In the genomic region with DNA sequence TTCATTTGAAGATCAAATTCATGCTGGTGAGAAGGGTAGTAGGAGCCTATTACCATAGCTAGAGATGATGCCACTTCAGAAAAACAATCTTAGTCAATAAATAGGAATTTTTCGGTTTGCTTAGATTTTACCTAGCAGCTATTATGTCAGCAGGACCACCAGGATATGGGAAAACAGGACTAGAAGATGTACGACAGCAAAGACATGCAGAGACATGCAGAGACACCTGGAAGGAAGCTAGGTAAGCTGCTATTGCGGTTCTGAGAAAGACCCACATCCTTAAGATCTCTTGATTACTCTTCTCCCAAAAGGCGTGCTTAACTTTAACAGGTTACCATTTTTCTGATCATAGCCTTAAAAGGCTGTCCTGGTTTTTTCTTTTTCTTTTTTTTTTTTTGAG, we compare ENCODE assay signal across 20 cellular contexts.
DNase-seq lines count a peak whose midpoint lies in the region; ATAC-seq, FAIRE-seq and TF ChIP-seq lines count a peak whose summit lies in the region.
"Had no signal": no experiment of that assay in that cellular context is flagged by ENCODE, and none has a peak within 500 bp of the region (broad histone marks: within the 10 kb centered on the region; RNA-seq: fewer than 3 reads in every experiment).

No MANE protein-coding gene starts in this region.

- 70% methylated on average over 4 of the region's 4 CpGs for WGBS in HUES64

- no peak overlapping the region for H3K4me2 ChIP-seq in osteoblast (ENCODE audit: insufficient read depth, low read length)
- H3K4me2 ChIP-seq: A549 had no signal

- DNase-seq in ELR (ENCODE audit: low read depth) (peak; percentile 23), bronchial epithelial cell (ENCODE audit: low read depth) (peak; percentile 83), osteoblast (ENCODE audit: insufficient read length, low spot score, missing footprints) (no peak)
- no peak for DNase-seq in stimulated activated naive CD8-positive, alpha-beta T cell treated with anti-CD3 and anti-CD28 coated beads, Interleukin-15, amount 100 ng/mL, for 72 hours
- DNase-seq: C1 segment of cervical spinal cord; CD8-positive, alpha-beta memory T cell; DMS79; NCI-H1105; NCI-H2081 treated with DMSO at 0.1 percent for 48 hours; NCI-H446 treated with DMSO at 0.1 percent for 48 hours; Peyer's patch; SHP77 had no signal

- H4K20me1 ChIP-seq in osteoblast (ENCODE audit: insufficient read depth, low read length), result no peaks in the 10 kb centered on the region

- peaks cover 11% of the 10 kb centered on the region for H3K4me1 ChIP-seq in HUES64 (ENCODE audit: insufficient read depth, low read length)
- H3K4me1 ChIP-seq in osteoblast (ENCODE audit: insufficient read depth, low read length), result peaks cover 62% of the 10 kb centered on the region
- H3K4me1 ChIP-seq: Peyer's patch had no signal

- no peaks in the 10 kb centered on the region for H3K9me3 Mint-ChIP-seq in stimulated activated naive CD8-positive, alpha-beta T cell treated with anti-CD3 and anti-CD28 coated beads, Interleukin-15, amount 100 ng/mL, for 72 hours
- H3K9me3 Mint-ChIP-seq: CD8-positive, alpha-beta memory T cell had no signal

- H2AFZ ChIP-seq in osteoblast (ENCODE audit: low read length), result no peak overlapping the region

- H3K79me2 ChIP-seq in osteoblast (ENCODE audit: insufficient read depth, low read length), result no peaks in the 10 kb centered on the region

- no peaks in the 10 kb centered on the region for H3K4me1 Mint-ChIP-seq in stimulated activated naive CD8-positive, alpha-beta T cell treated with anti-CD3 and anti-CD28 coated beads, Interleukin-15, amount 100 ng/mL, for 72 hours
- H3K4me1 Mint-ChIP-seq: CD8-positive, alpha-beta memory T cell had no signal

- no peak overlapping the region for H3K4me3 Mint-ChIP-seq in stimulated activated naive CD8-positive, alpha-beta T cell treated with anti-CD3 and anti-CD28 coated beads, Interleukin-15, amount 100 ng/mL, for 72 hours
- H3K4me3 Mint-ChIP-seq: CD8-positive, alpha-beta memory T cell had no signal

- FAIRE-seq in bronchial epithelial cell (lab: Jason Lieb, UNC), result no peak
- FAIRE-seq: D721Med, K562 had no signal

- H3K27ac ChIP-seq in HUES64 (ENCODE audit: low read depth, low read length), result peak overlapping the region; percentile 37; the same call in 1 of the 2 replicates
- peak overlapping the region; percentile 97 for H3K27ac ChIP-seq in osteoblast (ENCODE audit: low read depth, low read length)
- H3K27ac ChIP-seq: A549, HL-60, Peyer's patch, SK-N-MC had no signal

- no peaks in the 10 kb centered on the region for H3K27me3 Mint-ChIP-seq in stimulated activated naive CD8-positive, alpha-beta T cell treated with anti-CD3 and anti-CD28 coated beads, Interleukin-15, amount 100 ng/mL, for 72 hours

- no peaks in the 10 kb centered on the region for H3K36me3 ChIP-seq in HUES64 (ENCODE audit: insufficient read depth, low read length)
- H3K36me3 ChIP-seq in bronchial epithelial cell (ENCODE audit: control insufficient read depth, insufficient read depth, low read length), result no peaks in the 10 kb centered on the region
- H3K36me3 ChIP-seq in osteoblast (ENCODE audit: insufficient read depth, low read length), result no peaks in the 10 kb centered on the region
- H3K36me3 ChIP-seq: Peyer's patch had no signal

- no peak for TF ChIP-seq CTCF in bronchial epithelial cell (IDR thresholded peaks at IDR 0.05; ENCODE audit: insufficient read depth, low read length, severe bottlenecking)
- TF ChIP-seq CTCF in osteoblast (IDR thresholded peaks at IDR 0.05; ENCODE audit: extremely low read depth, low read depth, low read length), result no peak

- no peaks in the 10 kb centered on the region for H3K27me3 ChIP-seq in HUES64 (ENCODE audit: insufficient read depth, low read length)
- H3K27me3 ChIP-seq in bronchial epithelial cell (ENCODE audit: control insufficient read depth, insufficient read depth, low read length), result no peaks in the 10 kb centered on the region
- H3K27me3 ChIP-seq in osteoblast (ENCODE audit: insufficient read depth, low read length), result no peaks in the 10 kb centered on the region
- H3K27me3 ChIP-seq: Peyer's patch had no signal

- H3K9me3 ChIP-seq in HUES64 (ENCODE audit: insufficient read depth, low read depth, low read length), result no peaks in the 10 kb centered on the region
- H3K9me3 ChIP-seq in osteoblast (ENCODE audit: low read depth, low read length), result no peaks in the 10 kb centered on the region
- H3K9me3 ChIP-seq: A549, Peyer's patch had no signal

- no peak overlapping the region for H3K27ac Mint-ChIP-seq in stimulated activated naive CD8-positive, alpha-beta T cell treated with anti-CD3 and anti-CD28 coated beads, Interleukin-15, amount 100 ng/mL, for 72 hours
- H3K27ac Mint-ChIP-seq: CD8-positive, alpha-beta memory T cell had no signal

- H3K4me3 ChIP-seq in HUES64 (ENCODE audit: low read length) (no peak overlapping the region), bronchial epithelial cell (ENCODE audit: low read depth, low read length) (no peak overlapping the region), osteoblast (ENCODE audit: insufficient read depth, low read length) (no peak overlapping the region)
- H3K4me3 ChIP-seq: A549, K562, Peyer's patch, SK-N-MC had no signal

- ATAC-seq in GM18867 (IDR thresholded peaks at IDR 0.05; ENCODE audit: unreplicated experiment) (no peak), HG03354 (IDR thresholded peaks at IDR 0.05; ENCODE audit: poor library complexity, severe bottlenecking, unreplicated experiment) (no peak)
- ATAC-seq in stimulated activated naive CD8-positive, alpha-beta T cell treated with anti-CD3 and anti-CD28 coated beads, Interleukin-15, amount 100 ng/mL, for 72 hours, result no peak
- ATAC-seq: A549, K562 had no signal

- no peak overlapping the region for H3K9ac ChIP-seq in HUES64 (ENCODE audit: low read depth, low read length)

Comparison
In these comparisons a context has a peak if more than half of its experiments do, and no peak if none do; other contexts are left out.
1. DNase-seq: peak in ELR (single experiment) and bronchial epithelial cell (single experiment); none in osteoblast (single experiment) and stimulated activated naive CD8-positive, alpha-beta T cell treated with anti-CD3 and anti-CD28 coated beads, Interleukin-15, amount 100 ng/mL, for 72 hours (0 of 2).